Comparison of ENCODE assay signal across 29 cellular contexts in genomic region chr3:183810643-183811594, GRCh38. TPM values are rescaled to one million over a fixed set of nuclear protein-coding genes. Genes with fewer than 3 reads are reported as not detected.
DNase-seq lines count a peak whose midpoint lies in the region; ATAC-seq and TF ChIP-seq lines count a peak whose summit lies in the region.
"Had no signal": no experiment of that assay in that cellular context is flagged by ENCODE, and none has a peak within 500 bp of the region (broad histone marks: within the 10 kb centered on the region; RNA-seq: fewer than 3 reads in every experiment).

No MANE protein-coding gene starts in this region.

- ATAC-seq in left ventricle myocardium superior (no peak), HG03280 (IDR thresholded peaks at IDR 0.05; ENCODE audit: unreplicated experiment) (no peak)
- ATAC-seq: gastrocnemius medialis, GM23338, left cardiac atrium had no signal

- no peaks in the 10 kb centered on the region for H3K79me2 ChIP-seq in hepatocyte

- TF ChIP-seq CTCF in brain (conservative IDR thresholded peaks at IDR 0.05) = no peak
- no peak for TF ChIP-seq CTCF in nephron progenitor cell (IDR thresholded peaks at IDR 0.05)
- TF ChIP-seq CTCF in type B pancreatic cell (conservative IDR thresholded peaks at IDR 0.05) = no peak
- TF ChIP-seq CTCF in hepatocyte (IDR thresholded peaks at IDR 0.05; ENCODE audit: poor library complexity) = no peak

- peaks cover 65% of the 10 kb centered on the region for H3K36me3 Mint-ChIP-seq in brain
- peaks cover 73% of the 10 kb centered on the region for H3K36me3 Mint-ChIP-seq in nephron progenitor cell (ENCODE audit: low read depth)
- H3K36me3 Mint-ChIP-seq in type B pancreatic cell = peaks cover 38% of the 10 kb centered on the region

- no peaks in the 10 kb centered on the region for H3K27me3 Mint-ChIP-seq in brain
- no peaks in the 10 kb centered on the region for H3K27me3 Mint-ChIP-seq in nephron progenitor cell (ENCODE audit: low read depth, poor library complexity)
- no peaks in the 10 kb centered on the region for H3K27me3 Mint-ChIP-seq in type B pancreatic cell
- H3K27me3 Mint-ChIP-seq: activated B cell treated with CpG ODN at 0.5 μM for 24 hours; activated naive CD8-positive, alpha-beta T cell treated with anti-CD3 and anti-CD28 coated beads for 36 hours; stimulated activated naive CD8-positive, alpha-beta T cell treated with anti-CD3 and anti-CD28 coated beads, Interleukin-15, Interleukin-2, amounts not matched to agents 100 ng/mL and 50 ng/mL, for 24 hours had no signal

- no peak overlapping the region for H2AFZ ChIP-seq in hepatocyte
- H2AFZ ChIP-seq: GM23338, neural progenitor cell had no signal

- no peak overlapping the region for H3K27ac ChIP-seq in hepatocyte
- H3K27ac ChIP-seq: gastrocnemius medialis, HL-60, neural progenitor cell, right atrium auricular region, tibial nerve had no signal

- H3K9me3 ChIP-seq in hepatocyte (ENCODE audit: low read depth) = no peaks in the 10 kb centered on the region
- H3K9me3 ChIP-seq: BE2C, gastrocnemius medialis, right atrium auricular region, tibial nerve had no signal

- no peak overlapping the region for H3K4me3 ChIP-seq in hepatocyte
- H3K4me3 ChIP-seq: gastrocnemius medialis, GM23338, neural progenitor cell, right atrium auricular region, tibial nerve had no signal

- no peak overlapping the region for H3K4me3 Mint-ChIP-seq in brain
- H3K4me3 Mint-ChIP-seq in nephron progenitor cell = no peak overlapping the region
- no peak overlapping the region for H3K4me3 Mint-ChIP-seq in type B pancreatic cell
- H3K4me3 Mint-ChIP-seq: activated B cell treated with CpG ODN at 0.5 μM for 24 hours; activated naive CD8-positive, alpha-beta T cell treated with anti-CD3 and anti-CD28 coated beads for 36 hours; GM23338; HFFc6; neural progenitor cell; stimulated activated naive CD8-positive, alpha-beta T cell treated with anti-CD3 and anti-CD28 coated beads, Interleukin-15, Interleukin-2, amounts not matched to agents 100 ng/mL and 50 ng/mL, for 24 hours had no signal

- no peaks in the 10 kb centered on the region for H4K20me1 ChIP-seq in hepatocyte (ENCODE audit: insufficient read depth, poor library complexity, severe bottlenecking)

- H3K4me1 ChIP-seq in hepatocyte (ENCODE audit: insufficient read depth) = peaks cover 8% of the 10 kb centered on the region
- H3K4me1 ChIP-seq: BE2C, gastrocnemius medialis, neural progenitor cell, right atrium auricular region, tibial nerve had no signal

- peak overlapping the region in 4 of 5 experiments; percentile 44 to 99 (median 79) for H3K27ac Mint-ChIP-seq in brain
- peak overlapping the region; percentile 97 for H3K27ac Mint-ChIP-seq in nephron progenitor cell
- peak overlapping the region; percentile 21 for H3K27ac Mint-ChIP-seq in type B pancreatic cell
- H3K27ac Mint-ChIP-seq: activated B cell treated with CpG ODN at 0.5 μM for 24 hours; HFFc6; stimulated activated naive CD8-positive, alpha-beta T cell treated with anti-CD3 and anti-CD28 coated beads, Interleukin-15, Interleukin-2, amounts not matched to agents 100 ng/mL and 50 ng/mL, for 24 hours had no signal

- no peaks in the 10 kb centered on the region for H3K27me3 ChIP-seq in hepatocyte
- H3K27me3 ChIP-seq: BE2C, gastrocnemius medialis, neural progenitor cell, right atrium auricular region, tibial nerve had no signal

- H3K9me3 Mint-ChIP-seq in brain (no peaks in the 10 kb centered on the region), nephron progenitor cell (no peaks in the 10 kb centered on the region), type B pancreatic cell (no peaks in the 10 kb centered on the region)
- H3K9me3 Mint-ChIP-seq: activated B cell treated with CpG ODN at 0.5 μM for 24 hours; activated naive CD8-positive, alpha-beta T cell treated with anti-CD3 and anti-CD28 coated beads for 36 hours; GM23338; HFFc6; neural progenitor cell; stimulated activated naive CD8-positive, alpha-beta T cell treated with anti-CD3 and anti-CD28 coated beads, Interleukin-15, Interleukin-2, amounts not matched to agents 100 ng/mL and 50 ng/mL, for 24 hours had no signal

- WGBS in hepatocyte (ENCODE audit: low lambda C conversion rate, missing lambda C conversion rate) = 93% methylated on average over 24 of the region's 24 CpGs

- H3K9me2 ChIP-seq in hepatocyte (replicated peaks; ENCODE audit: insufficient read depth) = no peaks in the 10 kb centered on the region

- H3K4me1 Mint-ChIP-seq in brain (peaks cover 17% of the 10 kb centered on the region), nephron progenitor cell (no peaks in the 10 kb centered on the region), type B pancreatic cell (ENCODE audit: unreplicated experiment) (peaks cover 7% of the 10 kb centered on the region)
- H3K4me1 Mint-ChIP-seq: activated B cell treated with CpG ODN at 0.5 μM for 24 hours, GM23338, neural progenitor cell had no signal

- H3K36me3 ChIP-seq in hepatocyte (replicated peaks; ENCODE audit: insufficient read depth, low read depth) = no peaks in the 10 kb centered on the region
- H3K36me3 ChIP-seq: neural progenitor cell had no signal

- DNase-seq in cardiac septum (ENCODE audit: low spot score) (peak; percentile 46), left ventricle myocardium superior (no peak), nephron progenitor cell (no peak), type B pancreatic cell (ENCODE audit: extremely low spot score, unreplicated experiment) (no peak), mucosa of gallbladder (ENCODE audit: low spot score) (no peak), hepatocyte (ENCODE audit: low spot score) (no peak)
- DNase-seq: activated B cell treated with CpG ODN at 0.5 μM for 24 hours; activated CD4-positive, alpha-beta T cell treated with anti-CD3 and anti-CD28 coated beads, Interleukin-2, amount 50 U/mL, for 1 hour; activated naive CD8-positive, alpha-beta T cell treated with anti-CD3 and anti-CD28 coated beads for 36 hours; BE2C; DMS 273 treated with DMSO at 0.1 percent for 48 hours; gastrocnemius medialis; HFFc6; KBM-7; left cardiac atrium; NCI-H1092 treated with DMSO at 0.1 percent for 48 hours; NCI-H187; NCI-H2171; NCI-H510A; RPMI8226; small intestine had no signal

- H3K4me2 ChIP-seq in hepatocyte = no peak overlapping the region
- H3K4me2 ChIP-seq: GM23338, neural progenitor cell had no signal

- intact Hi-C loops in cardiac septum (cut with DNase I) = no loop called here
- intact Hi-C loops in left ventricle myocardium superior (cut with micrococcal nuclease) = no loop called here

RNA-seq across cellular contexts. Expression of gene MAP6D1, which starts 14.5 kb away (rescaled TPM):
- total RNA-seq in cardiac septum = 2.3 TPM
- total RNA-seq in left ventricle myocardium superior = 2.3 TPM
- 47.5 TPM for polyA plus RNA-seq in brain (ENCODE audit: insufficient read depth, low read depth, low replicate concordance)
- 3.2 and 3.3 TPM in 2 replicates for total RNA-seq in type B pancreatic cell (ENCODE audit: low replicate concordance)
- total RNA-seq in mucosa of gallbladder = 1.1 TPM
- 0.50 TPM in 1 of 2 replicates, not detected in the other for total RNA-seq in hepatocyte
- 2.0 and 3.4 TPM in 2 replicates for polyA plus RNA-seq in hepatocyte

Comparison
In these comparisons a context has a peak if more than half of its experiments do, and no peak if none do; other contexts are left out.
1. H3K27ac Mint-ChIP-seq: peak in every context shown above with its lines; median percentile 97 in nephron progenitor cell; 79 in brain; 21 in type B pancreatic cell.